In genomic region chr19:29679598-29680210, GRCh38 we compare ENCODE assay signal across 12 cellular contexts. TPM values are rescaled to one million over a fixed set of nuclear protein-coding genes. Genes with fewer than 3 reads are reported as not detected.
A peak's percentile ranks its signal among the peaks of the same experiment; 100 is the strongest.
DNase-seq lines count a peak whose midpoint lies in the region; ATAC-seq lines count a peak whose summit lies in the region.
"Had no signal": no experiment of that assay in that cellular context is flagged by ENCODE, and none has a peak within 500 bp of the region (broad histone marks: within the 10 kb centered on the region; RNA-seq: fewer than 3 reads in every experiment).

No MANE protein-coding gene starts in this region.

- no peaks in the 10 kb centered on the region for H3K9me3 Mint-ChIP-seq in activated CD4-positive, alpha-beta T cell treated with anti-CD3 and anti-CD28 coated beads, Interleukin-2, amount 10 ng/mL, durations not matched to agents 24 days and 14 days
- no peaks in the 10 kb centered on the region for H3K9me3 Mint-ChIP-seq in activated CD4-positive, alpha-beta memory T cell treated with anti-CD3 and anti-CD28 coated beads, Interleukin-2, amount 10 ng/mL, durations not matched to agents 7 days and 5 days

- H3K27ac ChIP-seq in layer of hippocampus (ENCODE audit: low read depth, low read length) (peak overlapping the region; percentile 13), substantia nigra (ENCODE audit: low read depth, low read length, poor library complexity, severe bottlenecking) (peak overlapping the region; percentile 100)

- DNase-seq in activated CD4-positive, alpha-beta T cell treated with anti-CD3 and anti-CD28 coated beads, Interleukin-2, amount 10 ng/mL, durations not matched to agents 24 days and 14 days, result no peak
- DNase-seq in activated CD4-positive, alpha-beta T cell treated with anti-CD3 and anti-CD28 coated beads for 1 hour, result no peak
- no peak for DNase-seq in activated CD4-positive, alpha-beta memory T cell treated with anti-CD3 and anti-CD28 coated beads, Interleukin-2, amount 10 ng/mL, durations not matched to agents 7 days and 5 days
- no peak for DNase-seq in substantia nigra (lab: John Stamatoyannopoulos, UW)
- no peak for DNase-seq in NCI-H2196 (lab: John Stamatoyannopoulos, UW; ENCODE audit: unreplicated experiment)
- DNase-seq: DMS53, mesenchymal stem cell, SW 1271 had no signal

- H3K36me3 Mint-ChIP-seq in activated CD4-positive, alpha-beta T cell treated with anti-CD3 and anti-CD28 coated beads, Interleukin-2, amount 10 ng/mL, durations not matched to agents 24 days and 14 days (ENCODE audit: low read depth), result peaks cover 26% of the 10 kb centered on the region
- peaks cover 37% of the 10 kb centered on the region for H3K36me3 Mint-ChIP-seq in activated CD4-positive, alpha-beta memory T cell treated with anti-CD3 and anti-CD28 coated beads, Interleukin-2, amount 10 ng/mL, durations not matched to agents 7 days and 5 days (ENCODE audit: low read depth)

- peak overlapping the region; percentile 91 for H3K27ac Mint-ChIP-seq in activated CD4-positive, alpha-beta T cell treated with anti-CD3 and anti-CD28 coated beads, Interleukin-2, amount 10 ng/mL, durations not matched to agents 24 days and 14 days
- H3K27ac Mint-ChIP-seq in activated CD4-positive, alpha-beta memory T cell treated with anti-CD3 and anti-CD28 coated beads, Interleukin-2, amount 10 ng/mL, durations not matched to agents 7 days and 5 days, result peak overlapping the region; percentile 73
- H3K27ac Mint-ChIP-seq: progenitor cell of endocrine pancreas had no signal

- peak overlapping the region; percentile 57 for H3K4me3 Mint-ChIP-seq in activated CD4-positive, alpha-beta T cell treated with anti-CD3 and anti-CD28 coated beads, Interleukin-2, amount 10 ng/mL, durations not matched to agents 24 days and 14 days
- peak overlapping the region; percentile 12 for H3K4me3 Mint-ChIP-seq in activated CD4-positive, alpha-beta memory T cell treated with anti-CD3 and anti-CD28 coated beads, Interleukin-2, amount 10 ng/mL, durations not matched to agents 7 days and 5 days

- H3K27me3 ChIP-seq in layer of hippocampus (ENCODE audit: control insufficient read depth, insufficient read depth, low read length), result no peaks in the 10 kb centered on the region

- no peaks in the 10 kb centered on the region for H3K27me3 Mint-ChIP-seq in activated CD4-positive, alpha-beta T cell treated with anti-CD3 and anti-CD28 coated beads, Interleukin-2, amount 10 ng/mL, durations not matched to agents 24 days and 14 days
- no peaks in the 10 kb centered on the region for H3K27me3 Mint-ChIP-seq in activated CD4-positive, alpha-beta memory T cell treated with anti-CD3 and anti-CD28 coated beads, Interleukin-2, amount 10 ng/mL, durations not matched to agents 7 days and 5 days
- H3K27me3 Mint-ChIP-seq: progenitor cell of endocrine pancreas had no signal

- H3K4me1 Mint-ChIP-seq in activated CD4-positive, alpha-beta T cell treated with anti-CD3 and anti-CD28 coated beads, Interleukin-2, amount 10 ng/mL, durations not matched to agents 24 days and 14 days, result peaks cover 32% of the 10 kb centered on the region
- H3K4me1 Mint-ChIP-seq in activated CD4-positive, alpha-beta memory T cell treated with anti-CD3 and anti-CD28 coated beads, Interleukin-2, amount 10 ng/mL, durations not matched to agents 7 days and 5 days, result peaks cover 64% of the 10 kb centered on the region

- POLR2A ChIA-PET in activated CD4-positive, alpha-beta memory T cell treated with anti-CD3 and anti-CD28 coated beads, Interleukin-2, amount 10 ng/mL, durations not matched to agents 7 days and 5 days (lab: Charles Lee), result interaction anchor here (1.0 to 9.0 kb wide), 6 partner anchors 7 to 74 kb away, joined by 6 to 80 read pairs (median 23); partner anchors contain the start of genes C19orf12, PLEKHF1 and POP4

- ATAC-seq in GM18873 (IDR thresholded peaks at IDR 0.05; ENCODE audit: low FRiP score, unreplicated experiment), result no peak
- no peak for ATAC-seq in HG03045 (IDR thresholded peaks at IDR 0.05; ENCODE audit: unreplicated experiment)

- intact Hi-C loops in activated CD4-positive, alpha-beta T cell treated with anti-CD3 and anti-CD28 coated beads, Interleukin-2, amount 10 ng/mL, durations not matched to agents 24 days and 14 days (cut with micrococcal nuclease), result loop anchor here (5.0 kb wide), 1 partner anchor 38 kb away; the partner anchor contains the start of gene C19orf12

- CTCF ChIA-PET in activated CD4-positive, alpha-beta memory T cell treated with anti-CD3 and anti-CD28 coated beads, Interleukin-2, amount 10 ng/mL, durations not matched to agents 7 days and 5 days (lab: Charles Lee), result interaction anchor here (0.5 to 5.8 kb wide), 4 partner anchors 12 to 76 kb away, joined by 3 to 28 read pairs (median 3); partner anchors contain the start of gene PLEKHF1

RNA-seq across cellular contexts. Expression of gene PLEKHF1, which starts 14.4 kb away (rescaled TPM):
- 24.0 and 26.7 TPM in 2 replicates for total RNA-seq in activated CD4-positive, alpha-beta T cell treated with anti-CD3 and anti-CD28 coated beads, Interleukin-2, amount 10 ng/mL, durations not matched to agents 24 days and 14 days
- 10 to 100 TPM; 53.1 to 53.9 TPM for total RNA-seq in activated CD4-positive, alpha-beta memory T cell treated with anti-CD3 and anti-CD28 coated beads, Interleukin-2, amount 10 ng/mL, durations not matched to agents 7 days and 5 days

RNA-seq across cellular contexts. Expression of gene C19orf12, which starts 35.4 kb away (rescaled TPM):
- total RNA-seq in activated CD4-positive, alpha-beta T cell treated with anti-CD3 and anti-CD28 coated beads, Interleukin-2, amount 10 ng/mL, durations not matched to agents 24 days and 14 days, result 41.4 and 41.6 TPM in 2 replicates
- total RNA-seq in activated CD4-positive, alpha-beta memory T cell treated with anti-CD3 and anti-CD28 coated beads, Interleukin-2, amount 10 ng/mL, durations not matched to agents 7 days and 5 days, result 10 to 100 TPM; 39.2 to 40.7 TPM
